In genomic region chr12:57591567-57592325, GRCh38 we compare ENCODE assay signal across 1 cellular context.
TF ChIP-seq lines count a peak whose summit lies in the region.

No MANE protein-coding gene starts in this region.

TF ChIP-seq in H1, 55 proteins besides CTCF, POLR2A, EP300 and RAD21:
- no peak for TF ChIP-seq HDAC6 (IDR thresholded peaks at IDR 0.05; ENCODE audit: low read depth, low read length)
- no peak for TF ChIP-seq TBP (IDR thresholded peaks at IDR 0.05; ENCODE audit: low read depth, low read length)
- no peak for TF ChIP-seq ATF3 (IDR thresholded peaks at IDR 0.05; ENCODE audit: insufficient read depth, low read depth, low read length)
- TF ChIP-seq ZNF274 (IDR thresholded peaks at IDR 0.05; ENCODE audit: borderline replicate concordance, extremely low read depth, low read length): no peak
- no peak for TF ChIP-seq BACH1 (IDR thresholded peaks at IDR 0.05; ENCODE audit: low read length)
- TF ChIP-seq RFX5 (IDR thresholded peaks at IDR 0.05; ENCODE audit: borderline replicate concordance, low read depth, low read length): no peak
- no peak for TF ChIP-seq SIRT6 (IDR thresholded peaks at IDR 0.05; ENCODE audit: low read length)
- no peak for TF ChIP-seq TEAD4 (IDR thresholded peaks at IDR 0.05; ENCODE audit: low read depth, low read length)
TF ChIP-seq in H1: peak in this region for 0.
